In genomic region chr11:7485854-7486425, GRCh38 we compare ENCODE assay signal across 1 cellular context.
TF ChIP-seq lines count a peak whose summit lies in the region.

No MANE protein-coding gene starts in this region.

TF ChIP-seq in H1, 55 proteins besides CTCF, POLR2A, EP300 and RAD21 (continued from another document):
- TF ChIP-seq POLR2AphosphoS5 (IDR thresholded peaks at IDR 0.05; ENCODE audit: low read depth, low read length) (no peak), KDM1A (IDR thresholded peaks at IDR 0.05; ENCODE audit: borderline replicate concordance, low read length) (no peak), JUN (IDR thresholded peaks at IDR 0.05; ENCODE audit: low read depth, low read length) (no peak), YY1 (IDR thresholded peaks at IDR 0.05; ENCODE audit: low read depth, low read length) (no peak), SP4 (IDR thresholded peaks at IDR 0.05; ENCODE audit: low read length) (no peak), CTBP2 (IDR thresholded peaks at IDR 0.05; ENCODE audit: borderline replicate concordance, insufficient read depth, insufficient read length, low read length) (no peak), POU5F1 (IDR thresholded peaks at IDR 0.05; ENCODE audit: low read depth, low read length) (no peak), TBP (IDR thresholded peaks at IDR 0.05; ENCODE audit: low read depth, low read length) (no peak), PHF8 (conservative IDR thresholded peaks at IDR 0.05; ENCODE audit: low read depth, low read length) (no peak)
- TF ChIP-seq, protein P1, sequence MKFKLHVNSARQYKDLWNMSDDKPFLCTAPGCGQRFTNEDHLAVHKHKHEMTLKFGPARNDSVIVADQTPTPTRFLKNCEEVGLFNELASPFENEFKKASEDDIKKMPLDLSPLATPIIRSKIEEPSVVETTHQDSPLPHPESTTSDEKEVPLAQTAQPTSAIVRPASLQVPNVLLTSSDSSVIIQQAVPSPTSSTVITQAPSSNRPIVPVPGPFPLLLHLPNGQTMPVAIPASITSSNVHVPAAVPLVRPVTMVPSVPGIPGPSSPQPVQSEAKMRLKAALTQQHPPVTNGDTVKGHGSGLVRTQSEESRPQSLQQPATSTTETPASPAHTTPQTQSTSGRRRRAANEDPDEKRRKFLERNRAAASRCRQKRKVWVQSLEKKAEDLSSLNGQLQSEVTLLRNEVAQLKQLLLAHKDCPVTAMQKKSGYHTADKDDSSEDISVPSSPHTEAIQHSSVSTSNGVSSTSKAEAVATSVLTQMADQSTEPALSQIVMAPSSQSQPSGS (IDR thresholded peaks at IDR 0.05; ENCODE audit: low read length), result no peak
- TF ChIP-seq, protein P2, sequence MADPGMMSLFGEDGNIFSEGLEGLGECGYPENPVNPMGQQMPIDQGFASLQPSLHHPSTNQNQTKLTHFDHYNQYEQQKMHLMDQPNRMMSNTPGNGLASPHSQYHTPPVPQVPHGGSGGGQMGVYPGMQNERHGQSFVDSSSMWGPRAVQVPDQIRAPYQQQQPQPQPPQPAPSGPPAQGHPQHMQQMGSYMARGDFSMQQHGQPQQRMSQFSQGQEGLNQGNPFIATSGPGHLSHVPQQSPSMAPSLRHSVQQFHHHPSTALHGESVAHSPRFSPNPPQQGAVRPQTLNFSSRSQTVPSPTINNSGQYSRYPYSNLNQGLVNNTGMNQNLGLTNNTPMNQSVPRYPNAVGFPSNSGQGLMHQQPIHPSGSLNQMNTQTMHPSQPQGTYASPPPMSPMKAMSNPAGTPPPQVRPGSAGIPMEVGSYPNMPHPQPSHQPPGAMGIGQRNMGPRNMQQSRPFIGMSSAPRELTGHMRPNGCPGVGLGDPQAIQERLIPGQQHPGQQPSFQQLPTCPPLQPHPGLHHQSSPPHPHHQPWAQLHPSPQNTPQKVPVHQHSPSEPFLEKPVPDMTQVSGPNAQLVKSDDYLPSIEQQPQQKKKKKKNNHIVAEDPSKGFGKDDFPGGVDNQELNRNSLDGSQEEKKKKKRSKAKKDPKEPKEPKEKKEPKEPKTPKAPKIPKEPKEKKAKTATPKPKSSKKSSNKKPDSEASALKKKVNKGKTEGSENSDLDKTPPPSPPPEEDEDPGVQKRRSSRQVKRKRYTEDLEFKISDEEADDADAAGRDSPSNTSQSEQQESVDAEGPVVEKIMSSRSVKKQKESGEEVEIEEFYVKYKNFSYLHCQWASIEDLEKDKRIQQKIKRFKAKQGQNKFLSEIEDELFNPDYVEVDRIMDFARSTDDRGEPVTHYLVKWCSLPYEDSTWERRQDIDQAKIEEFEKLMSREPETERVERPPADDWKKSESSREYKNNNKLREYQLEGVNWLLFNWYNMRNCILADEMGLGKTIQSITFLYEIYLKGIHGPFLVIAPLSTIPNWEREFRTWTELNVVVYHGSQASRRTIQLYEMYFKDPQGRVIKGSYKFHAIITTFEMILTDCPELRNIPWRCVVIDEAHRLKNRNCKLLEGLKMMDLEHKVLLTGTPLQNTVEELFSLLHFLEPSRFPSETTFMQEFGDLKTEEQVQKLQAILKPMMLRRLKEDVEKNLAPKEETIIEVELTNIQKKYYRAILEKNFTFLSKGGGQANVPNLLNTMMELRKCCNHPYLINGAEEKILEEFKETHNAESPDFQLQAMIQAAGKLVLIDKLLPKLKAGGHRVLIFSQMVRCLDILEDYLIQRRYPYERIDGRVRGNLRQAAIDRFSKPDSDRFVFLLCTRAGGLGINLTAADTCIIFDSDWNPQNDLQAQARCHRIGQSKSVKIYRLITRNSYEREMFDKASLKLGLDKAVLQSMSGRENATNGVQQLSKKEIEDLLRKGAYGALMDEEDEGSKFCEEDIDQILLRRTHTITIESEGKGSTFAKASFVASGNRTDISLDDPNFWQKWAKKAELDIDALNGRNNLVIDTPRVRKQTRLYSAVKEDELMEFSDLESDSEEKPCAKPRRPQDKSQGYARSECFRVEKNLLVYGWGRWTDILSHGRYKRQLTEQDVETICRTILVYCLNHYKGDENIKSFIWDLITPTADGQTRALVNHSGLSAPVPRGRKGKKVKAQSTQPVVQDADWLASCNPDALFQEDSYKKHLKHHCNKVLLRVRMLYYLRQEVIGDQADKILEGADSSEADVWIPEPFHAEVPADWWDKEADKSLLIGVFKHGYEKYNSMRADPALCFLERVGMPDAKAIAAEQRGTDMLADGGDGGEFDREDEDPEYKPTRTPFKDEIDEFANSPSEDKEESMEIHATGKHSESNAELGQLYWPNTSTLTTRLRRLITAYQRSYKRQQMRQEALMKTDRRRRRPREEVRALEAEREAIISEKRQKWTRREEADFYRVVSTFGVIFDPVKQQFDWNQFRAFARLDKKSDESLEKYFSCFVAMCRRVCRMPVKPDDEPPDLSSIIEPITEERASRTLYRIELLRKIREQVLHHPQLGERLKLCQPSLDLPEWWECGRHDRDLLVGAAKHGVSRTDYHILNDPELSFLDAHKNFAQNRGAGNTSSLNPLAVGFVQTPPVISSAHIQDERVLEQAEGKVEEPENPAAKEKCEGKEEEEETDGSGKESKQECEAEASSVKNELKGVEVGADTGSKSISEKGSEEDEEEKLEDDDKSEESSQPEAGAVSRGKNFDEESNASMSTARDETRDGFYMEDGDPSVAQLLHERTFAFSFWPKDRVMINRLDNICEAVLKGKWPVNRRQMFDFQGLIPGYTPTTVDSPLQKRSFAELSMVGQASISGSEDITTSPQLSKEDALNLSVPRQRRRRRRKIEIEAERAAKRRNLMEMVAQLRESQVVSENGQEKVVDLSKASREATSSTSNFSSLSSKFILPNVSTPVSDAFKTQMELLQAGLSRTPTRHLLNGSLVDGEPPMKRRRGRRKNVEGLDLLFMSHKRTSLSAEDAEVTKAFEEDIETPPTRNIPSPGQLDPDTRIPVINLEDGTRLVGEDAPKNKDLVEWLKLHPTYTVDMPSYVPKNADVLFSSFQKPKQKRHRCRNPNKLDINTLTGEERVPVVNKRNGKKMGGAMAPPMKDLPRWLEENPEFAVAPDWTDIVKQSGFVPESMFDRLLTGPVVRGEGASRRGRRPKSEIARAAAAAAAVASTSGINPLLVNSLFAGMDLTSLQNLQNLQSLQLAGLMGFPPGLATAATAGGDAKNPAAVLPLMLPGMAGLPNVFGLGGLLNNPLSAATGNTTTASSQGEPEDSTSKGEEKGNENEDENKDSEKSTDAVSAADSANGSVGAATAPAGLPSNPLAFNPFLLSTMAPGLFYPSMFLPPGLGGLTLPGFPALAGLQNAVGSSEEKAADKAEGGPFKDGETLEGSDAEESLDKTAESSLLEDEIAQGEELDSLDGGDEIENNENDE (IDR thresholded peaks at IDR 0.05; ENCODE audit: insufficient replicate concordance, low read length), result no peak
